1 cellular context compared by ENCODE assay signal in genomic region chr19:1271528-1272422, GRCh38.
A peak's percentile ranks its signal among the peaks of the same experiment; 100 is the strongest.
TF ChIP-seq lines count a peak whose summit lies in the region.

No MANE protein-coding gene starts in this region.

TF ChIP-seq in K562, 482 proteins besides CTCF, POLR2A, EP300 and RAD21 (continued from another document and continues in another):
- no peak for TF ChIP-seq ZFP36 (IDR thresholded peaks at IDR 0.05; ENCODE audit: low read depth, low read length, partially characterized antibody)
- TF ChIP-seq DNMT1 (IDR thresholded peaks at IDR 0.05) = no peak
- TF ChIP-seq RFX7 (CRISPR knock-in tag; IDR thresholded peaks at IDR 0.05) = no peak
- TF ChIP-seq ZNF57 (CRISPR knock-in tag; IDR thresholded peaks at IDR 0.05) = no peak
- no peak for TF ChIP-seq ZNF232 (CRISPR knock-in tag; IDR thresholded peaks at IDR 0.05)
- no peak for TF ChIP-seq REST (CRISPR knock-in tag; IDR thresholded peaks at IDR 0.05; ENCODE audit: low read depth)
- TF ChIP-seq PRMT5 (CRISPR knock-in tag; IDR thresholded peaks at IDR 0.05) = no peak
- peak; percentile 22 for TF ChIP-seq CHD7 (IDR thresholded peaks at IDR 0.05; ENCODE audit: low read depth, low read length)
- TF ChIP-seq FOXO4 (CRISPR knock-in tag; IDR thresholded peaks at IDR 0.05) = no peak
- TF ChIP-seq SP2 (IDR thresholded peaks at IDR 0.05; ENCODE audit: extremely low read depth, low read depth, low read length, poor library complexity, severe bottlenecking) = no peak
- no peak for TF ChIP-seq HES1 (IDR thresholded peaks at IDR 0.05; ENCODE audit: low read depth)
- peak; percentile 36; the same call in 1 of the 2 replicates for TF ChIP-seq ZNF143 (CRISPR knock-in tag; IDR thresholded peaks at IDR 0.05)
- TF ChIP-seq L3MBTL2 (IDR thresholded peaks at IDR 0.05) = peak; percentile 72; the same call in 1 of the 2 replicates
- TF ChIP-seq STAT6 (CRISPR knock-in tag; IDR thresholded peaks at IDR 0.05) = no peak
- no peak for TF ChIP-seq PRPF4 (IDR thresholded peaks at IDR 0.05; ENCODE audit: insufficient read depth, low read depth, low read length, poor library complexity, severe bottlenecking)
- no peak for TF ChIP-seq CREB5 (CRISPR knock-in tag; IDR thresholded peaks at IDR 0.05)
- TF ChIP-seq SRSF3 (IDR thresholded peaks at IDR 0.05; ENCODE audit: insufficient read depth, low read length) = no peak
- no peak for TF ChIP-seq STAT5A (IDR thresholded peaks at IDR 0.05; ENCODE audit: borderline replicate concordance, low read length)
- no peak for TF ChIP-seq MEF2D (tag; conservative IDR thresholded peaks at IDR 0.05; ENCODE audit: low read depth)
- TF ChIP-seq ZNF76 (CRISPR knock-in tag; IDR thresholded peaks at IDR 0.05; ENCODE audit: borderline replicate concordance) = no peak
- TF ChIP-seq POLR2H (tag; IDR thresholded peaks at IDR 0.05; ENCODE audit: low read depth) = no peak
- no peak for TF ChIP-seq CLOCK (CRISPR knock-in tag; IDR thresholded peaks at IDR 0.05; ENCODE audit: borderline replicate concordance)
- no peak for TF ChIP-seq RBM34 (IDR thresholded peaks at IDR 0.05; ENCODE audit: borderline replicate concordance, insufficient read depth, low read length)
- TF ChIP-seq POLR2G (IDR thresholded peaks at IDR 0.05; ENCODE audit: low read depth, low read length) = peak; percentile 74
- no peak for TF ChIP-seq SAP30 (IDR thresholded peaks at IDR 0.05; ENCODE audit: borderline replicate concordance, insufficient read depth, low read depth, low read length, poor library complexity, severe bottlenecking)
- no peak for TF ChIP-seq ZNF239 (CRISPR knock-in tag; IDR thresholded peaks at IDR 0.05)
- TF ChIP-seq RBBP5 (IDR thresholded peaks at IDR 0.05; ENCODE audit: borderline replicate concordance, insufficient read depth, low read length, poor library complexity, severe bottlenecking) = peak; percentile 84
- TF ChIP-seq USF2 (CRISPR knock-in tag; IDR thresholded peaks at IDR 0.05) = no peak
- TF ChIP-seq ZNF384 (IDR thresholded peaks at IDR 0.05; ENCODE audit: low read depth, low read length) = no peak
- no peak for TF ChIP-seq TAL1 (IDR thresholded peaks at IDR 0.05)
- no peak for TF ChIP-seq EZH2 (IDR thresholded peaks at IDR 0.05; ENCODE audit: borderline replicate concordance, low read depth, low read length)
